In genomic region chr2:131154071-131154531, GRCh38 we compare ENCODE assay signal across 8 cellular contexts.
DNase-seq lines count a peak whose midpoint lies in the region; ATAC-seq and TF ChIP-seq lines count a peak whose summit lies in the region.

No MANE protein-coding gene starts in this region.

- in situ Hi-C loops in GM13977 (cut with MboI; ENCODE audit: low pct_unique_long_range_greater_than_20kb, low sequenced_read_pairs, unreplicated experiment), result no loop called here

- no peaks in the 10 kb centered on the region for H3K9me3 Mint-ChIP-seq in T-helper 2 cell treated with Interferon-gamma antibody and Interleukin-4, amounts not matched to agents 5 μg/mL and 100 μg/mL, for 36 hours

- no peak overlapping the region for H3K27ac Mint-ChIP-seq in T-helper 2 cell treated with Interferon-gamma antibody and Interleukin-4, amounts not matched to agents 5 μg/mL and 100 μg/mL, for 36 hours

- no peaks in the 10 kb centered on the region for H3K27me3 Mint-ChIP-seq in T-helper 2 cell treated with Interferon-gamma antibody and Interleukin-4, amounts not matched to agents 5 μg/mL and 100 μg/mL, for 36 hours (ENCODE audit: low read depth)

- DNase-seq in 8988T (peak; percentile 59), GM13977 (ENCODE audit: low spot score) (peak; percentile 89), NCI-H128 (lab: John Stamatoyannopoulos, UW; ENCODE audit: unreplicated experiment) (peak; percentile 41), amygdala (lab: John Stamatoyannopoulos, UW) (peak in 39 of 56 donors; percentile 6 to 61 (median 26)), hypothalamus (lab: John Stamatoyannopoulos, UW) (peak in 36 of 51 donors; percentile 6 to 67 (median 35))
- peak; percentile 88 for DNase-seq in T-helper 2 cell treated with Interferon-gamma antibody and Interleukin-4, amounts not matched to agents 5 μg/mL and 100 μg/mL, for 36 hours (ENCODE audit: low spot score)
- peak; percentile 78 to 90 (median 80) for DNase-seq in stimulated activated CD4-positive, alpha-beta T cell treated with anti-CD3 and anti-CD28 coated beads, Interleukin-12 subunit alpha, Interleukin-12 subunit beta, amount 100 ng/mL, for 48 hours (ENCODE audit: low read depth in 2 of 3, low spot score in 1 of 3)

- ATAC-seq in HG02840 (IDR thresholded peaks at IDR 0.05; ENCODE audit: low FRiP score, unreplicated experiment), result peak; percentile 78

- peak; percentile 97 for TF ChIP-seq CTCF in GM13977 (IDR thresholded peaks at IDR 0.05; ENCODE audit: extremely low read depth, insufficient read depth, missing control alignments)

- H3K4me3 Mint-ChIP-seq in T-helper 2 cell treated with Interferon-gamma antibody and Interleukin-4, amounts not matched to agents 5 μg/mL and 100 μg/mL, for 36 hours, result no peak overlapping the region

- H3K36me3 Mint-ChIP-seq in T-helper 2 cell treated with Interferon-gamma antibody and Interleukin-4, amounts not matched to agents 5 μg/mL and 100 μg/mL, for 36 hours (ENCODE audit: low read depth), result peaks cover 9% of the 10 kb centered on the region

- peaks cover 16% of the 10 kb centered on the region for H3K4me1 Mint-ChIP-seq in T-helper 2 cell treated with Interferon-gamma antibody and Interleukin-4, amounts not matched to agents 5 μg/mL and 100 μg/mL, for 36 hours (ENCODE audit: low read depth)

Comparison
In these comparisons a context has a peak if more than half of its experiments do, and no peak if none do; other contexts are left out.
1. Peak in every context shown above with its lines: DNase-seq and ATAC-seq.
2. DNase-seq: peak in every context shown above with its lines; median percentile 89 in GM13977; 88 in T-helper 2 cell treated with Interferon-gamma antibody and Interleukin-4, amounts not matched to agents 5 μg/mL and 100 μg/mL, for 36 hours; 80 in stimulated activated CD4-positive, alpha-beta T cell treated with anti-CD3 and anti-CD28 coated beads, Interleukin-12 subunit alpha, Interleukin-12 subunit beta, amount 100 ng/mL, for 48 hours; 59 in 8988T; 41 in NCI-H128; 35 in hypothalamus; 26 in amygdala.